Comparison of ENCODE assay signal across 19 cellular contexts in genomic region chr1:183584155-183584554, GRCh38. TPM values are rescaled to one million over a fixed set of nuclear protein-coding genes. Genes with fewer than 3 reads are reported as not detected.
DNase-seq lines count a peak whose midpoint lies in the region; ATAC-seq, FAIRE-seq and TF ChIP-seq lines count a peak whose summit lies in the region.
"Had no signal": no experiment of that assay in that cellular context is flagged by ENCODE, and none has a peak within 500 bp of the region (broad histone marks: within the 10 kb centered on the region; RNA-seq: fewer than 3 reads in every experiment).

No MANE protein-coding gene starts in this region.

- 71% methylated on average over 5 of the region's 5 CpGs; no CpG with 5 or more reads in 1 of the 2 experiments for WGBS in H1 (ENCODE audit: extremely low coverage in 1 of 2, insufficient coverage in 1 of 2, insufficient read length in 1 of 2, insufficient replicate concordance in 2 of 2, low coverage in 1 of 2, low lambda C conversion rate in 2 of 2, missing lambda C conversion rate in 1 of 2), 2 experiments
- 54 to 71% methylated on average over 5 of the region's 5 CpGs for WGBS in sigmoid colon, 2 donors

- peaks cover 98% of the 10 kb centered on the region for H3K79me2 ChIP-seq in OCI-LY3 (ENCODE audit: low read length)
- H3K79me2 ChIP-seq in H1 (ENCODE audit: control insufficient read depth in 1 of 2, insufficient read depth in 2 of 2, low read length in 2 of 2): no peaks in the 10 kb centered on the region

- H3K36me3 Mint-ChIP-seq in CD14-positive monocyte: peaks cover 67 to 91% of the 10 kb centered on the region in 2 donors

- H3K18ac ChIP-seq in H1 (ENCODE audit: extremely low read depth, low read length): no peak overlapping the region

- H2AFZ ChIP-seq in OCI-LY3 (ENCODE audit: low read depth, low read length) (no peak overlapping the region), H1 (ENCODE audit: low read length) (no peak overlapping the region)

- peak overlapping the region; percentile 40 for H3K27ac ChIP-seq in OCI-LY3 (ENCODE audit: low read length)
- no peak overlapping the region for H3K27ac ChIP-seq in H1 (ENCODE audit: low read depth, low read length)
- H3K27ac ChIP-seq in sigmoid colon: peak overlapping the region in 3 of 4 donors; percentile 22 to 75 (median 73)
- H3K27ac ChIP-seq: C4-2B, KMS-11, SJCRH30 had no signal

- no peaks in the 10 kb centered on the region for H3K27me3 ChIP-seq in OCI-LY3 (ENCODE audit: low read depth, low read length)
- H3K27me3 ChIP-seq in H1 (replicated peaks in 1 of 4; ENCODE audit: control insufficient read depth in 3 of 4, extremely low read depth in 1 of 4, insufficient read depth in 3 of 4, low read length in 3 of 4): no peaks in the 10 kb centered on the region
- no peaks in the 10 kb centered on the region for H3K27me3 ChIP-seq in sigmoid colon
- H3K27me3 ChIP-seq: SJCRH30 had no signal

- DNase-seq in CD14-positive monocyte (ENCODE audit: low spot score): no peak
- no peak for DNase-seq in H1 (ENCODE audit: low read depth in 1 of 2, low spot score in 2 of 2)
- DNase-seq in sigmoid colon: no peak
- no peak for DNase-seq in head of caudate nucleus
- DNase-seq in stimulated activated CD4-positive, alpha-beta T cell treated with anti-CD3 and anti-CD28 coated beads, Interleukin-2, amount 100 ng/mL, for 48 hours: no peak
- no peak for DNase-seq in kidney glomerular epithelial cell (lab: John Stamatoyannopoulos, UW)
- DNase-seq: DMS79 treated with DMSO at 0.1 percent for 48 hours, NCI-H1048, NCI-H1436, NCI-H1930, NCI-H226, NCI-H524, NCI-H82, SJCRH30 had no signal

- TF ChIP-seq EP300 in H1 (IDR thresholded peaks at IDR 0.05; ENCODE audit: borderline replicate concordance in 1 of 2, low read depth in 2 of 2, low read length in 2 of 2) (no peak), sigmoid colon (IDR thresholded peaks at IDR 0.05) (no peak)

- intact Hi-C loops in CD14-positive monocyte (cut with micrococcal nuclease): loop anchor here (5.0 kb wide), 2 partner anchors 43 to 48 kb away; no protein-coding TSS in a partner anchor
- intact Hi-C loops in sigmoid colon (cut with DNase I): no loop called here
- intact Hi-C loops in head of caudate nucleus (cut with DNase I): no loop called here

- H2BK5ac ChIP-seq in H1 (ENCODE audit: low read depth, low read length): no peak overlapping the region

- H2AK5ac ChIP-seq in H1 (ENCODE audit: low read depth, low read length): no peak overlapping the region

- no peak for FAIRE-seq in H1 (lab: Jason Lieb, UNC)

- CTCF ChIA-PET in H1 (lab: Charles Lee; ENCODE audit: partially characterized antibody): no interaction called here

- H2BK20ac ChIP-seq in H1 (ENCODE audit: low read length): no peak overlapping the region

- peak overlapping the region; percentile 96 to 99 (median 97) for H3K27ac Mint-ChIP-seq in CD14-positive monocyte

- H3K4ac ChIP-seq in H1 (replicated peaks; ENCODE audit: insufficient read length, low read depth, low read length): no peak overlapping the region

- H3K4me3 ChIP-seq in OCI-LY3 (ENCODE audit: low read length) (no peak overlapping the region), H1 (ENCODE audit: extremely low read depth in 1 of 4, insufficient read depth in 2 of 4, low read depth in 3 of 4, low read length in 4 of 4) (no peak overlapping the region), sigmoid colon (no peak overlapping the region)
- H3K4me3 ChIP-seq: HAP-1, SJCRH30 had no signal

- no peak overlapping the region for H3K56ac ChIP-seq in H1 (replicated peaks; ENCODE audit: insufficient read length, low read depth, low read length)

- H3K27me3 Mint-ChIP-seq in CD14-positive monocyte (ENCODE audit: low read depth in 3 of 3): no peaks in the 10 kb centered on the region

- H3K9me3 Mint-ChIP-seq in CD14-positive monocyte: peaks cover 0 to 1% (median 0%) of the 10 kb centered on the region in 7 donors

- peaks cover 79% of the 10 kb centered on the region for H3K4me1 Mint-ChIP-seq in CD14-positive monocyte

- H3K23me2 ChIP-seq in H1 (ENCODE audit: low read depth, low read length): no peaks in the 10 kb centered on the region

- no peak overlapping the region for H4K8ac ChIP-seq in H1 (ENCODE audit: extremely low read depth, insufficient read depth, low read length)

- POLR2A ChIA-PET in H1 (lab: Charles Lee; ENCODE audit: partially characterized antibody): no interaction called here

- no peak overlapping the region for H4K5ac ChIP-seq in H1 (ENCODE audit: insufficient read length, low read depth, low read length)

- H2BK12ac ChIP-seq in H1 (ENCODE audit: low read depth, low read length): no peak overlapping the region

- no peak overlapping the region for H2BK15ac ChIP-seq in H1 (ENCODE audit: low read length)

- ATAC-seq in GM19455 (IDR thresholded peaks at IDR 0.05; ENCODE audit: unreplicated experiment): no peak

- no peak for TF ChIP-seq POLR2A in H1 (IDR thresholded peaks at IDR 0.05; ENCODE audit: control extremely low read depth in 1 of 2, low read depth in 2 of 2, low read length in 2 of 2)
- no peak for TF ChIP-seq POLR2A in sigmoid colon (IDR thresholded peaks at IDR 0.05)

- H4K91ac ChIP-seq in H1 (replicated peaks; ENCODE audit: insufficient read length, low read length): no peak overlapping the region

- no peak for TF ChIP-seq RAD21 in H1 (IDR thresholded peaks at IDR 0.05 in 1 of 2, conservative IDR thresholded peaks at IDR 0.05 in 1 of 2; ENCODE audit: low read depth in 2 of 2, low read length in 2 of 2)

- peaks cover 70% of the 10 kb centered on the region for H3K4me1 ChIP-seq in OCI-LY3 (ENCODE audit: low read length)
- H3K4me1 ChIP-seq in H1 (replicated peaks in 1 of 4; ENCODE audit: control insufficient read depth in 3 of 4, insufficient read depth in 4 of 4, low read length in 3 of 4): peaks cover 0 to 13% (median 6%) of the 10 kb centered on the region in 4 experiments; a peak in 5 of 7 replicates
- peaks cover 0 to 27% (median 17%) of the 10 kb centered on the region in 4 donors for H3K4me1 ChIP-seq in sigmoid colon
- H3K4me1 ChIP-seq: HAP-1, SJCRH30 had no signal

- H3K9me3 ChIP-seq in OCI-LY3 (ENCODE audit: insufficient read depth, low read length) (no peaks in the 10 kb centered on the region), H1 (ENCODE audit: insufficient read depth in 2 of 2, low read depth in 1 of 2, low read length in 1 of 2) (no peaks in the 10 kb centered on the region), sigmoid colon (no peaks in the 10 kb centered on the region)
- H3K9me3 ChIP-seq: HAP-1, SJCRH30 had no signal

- no peak overlapping the region for H3K23ac ChIP-seq in H1 (ENCODE audit: insufficient read length)

- TF ChIP-seq CTCF in CD14-positive monocyte (IDR thresholded peaks at IDR 0.05) (no peak), OCI-LY3 (IDR thresholded peaks at IDR 0.05; ENCODE audit: low read depth, low read length) (no peak), H1 (IDR thresholded peaks at IDR 0.05; ENCODE audit: control extremely low read depth in 1 of 3, insufficient read depth in 1 of 3, low read depth in 1 of 3, low read length in 3 of 3) (no peak), sigmoid colon (IDR thresholded peaks at IDR 0.05) (no peak)

- peaks cover 71% of the 10 kb centered on the region for H3K36me3 ChIP-seq in OCI-LY3 (replicated peaks; ENCODE audit: low read depth, low read length)
- no peaks in the 10 kb centered on the region for H3K36me3 ChIP-seq in H1 (ENCODE audit: control insufficient read depth in 2 of 4, insufficient read depth in 4 of 4, low read length in 3 of 4)
- no peaks in the 10 kb centered on the region for H3K36me3 ChIP-seq in sigmoid colon
- H3K36me3 ChIP-seq: HAP-1, SJCRH30 had no signal

- H3K4me2 ChIP-seq in OCI-LY3 (ENCODE audit: low read length) (no peak overlapping the region; the same call in 1 of the 2 replicates), H1 (ENCODE audit: insufficient read depth in 1 of 2, low read depth in 2 of 2, low read length in 2 of 2) (no peak overlapping the region)
- H3K4me2 ChIP-seq: KMS-11 had no signal

- H3K14ac ChIP-seq in H1 (ENCODE audit: insufficient read length): no peak overlapping the region

- H4K20me1 ChIP-seq in OCI-LY3 (ENCODE audit: insufficient read depth, low read length) (peaks cover 67% of the 10 kb centered on the region), H1 (replicated peaks in 1 of 2; ENCODE audit: control insufficient read depth in 1 of 2, insufficient read depth in 2 of 2, low read length in 2 of 2) (no peaks in the 10 kb centered on the region)

- no peak overlapping the region for H3K9ac ChIP-seq in OCI-LY3 (ENCODE audit: low read length)
- H3K9ac ChIP-seq in H1 (replicated peaks in 1 of 4; ENCODE audit: extremely low read depth in 1 of 4, low read depth in 3 of 4, low read length in 3 of 4): no peak overlapping the region
- H3K9ac ChIP-seq: KMS-11 had no signal

- H2BK120ac ChIP-seq in H1 (replicated peaks; ENCODE audit: low read depth, low read length): no peak overlapping the region

- no peaks in the 10 kb centered on the region for H3K79me1 ChIP-seq in H1 (ENCODE audit: low read depth, low read length)

- H3K4me3 Mint-ChIP-seq in CD14-positive monocyte: peak overlapping the region in 1 of 2 donors; percentile 62

RNA-seq across cellular contexts. Expression of gene NCF2, which starts 6.1 kb away (rescaled TPM):
- 100 to 1,000 TPM; 557 to 697 TPM for polyA plus RNA-seq in CD14-positive monocyte
- not detected in 2 replicates for total RNA-seq in H1 (2021; fragmentation: NEBNext Ultra II Directional; extraction: Animal tissue kit (Norgen Biotek cat#: 25700))
- 0.03 TPM in 1 of 2 replicates, not detected in the other for polyA plus RNA-seq in H1 (2011; rRNA removed)
- 0.10 TPM for polyA plus RNA-seq in H1 (2011; cell fraction: cytosol; rRNA removed)
- not detected for polyA plus RNA-seq in H1 (2011; cell fraction: nucleus; rRNA removed)
- not detected in 4 replicates for polyA plus RNA-seq in H1 (2012, experiment 1 of 2)
- not detected for polyA plus RNA-seq in H1 (2012, experiment 2 of 2)
- 0.20 TPM for polyA plus RNA-seq in H1 (2013, experiment 1 of 2)
- polyA plus RNA-seq in H1 (2013, experiment 2 of 2): 0.06 TPM
- 0.07 TPM in 1 of 2 replicates, not detected in the other for polyA minus RNA-seq in H1 (2011; rRNA and poly(A)+ RNA removed)
- polyA minus RNA-seq in H1 (2011; cell fraction: cytosol; rRNA and poly(A)+ RNA removed): not detected
- not detected for polyA minus RNA-seq in H1 (2011; cell fraction: nucleus; rRNA and poly(A)+ RNA removed)
- 10 to 100 TPM in 3 of 4 donors, 1 to 10 TPM in 1; 5.0 to 16.3 (median 12.5) TPM for total RNA-seq in sigmoid colon
- polyA plus RNA-seq in sigmoid colon: 1 to 10 TPM; 6.0 to 9.2 (median 7.0) TPM

RNA-seq across cellular contexts. Expression of gene ARPC5, which starts 51.4 kb away (rescaled TPM):
- polyA plus RNA-seq in CD14-positive monocyte: 1,000 to 10,000 TPM; 1,064 to 1,089 TPM
- 58.9 and 60.8 TPM in 2 replicates for total RNA-seq in H1 (2021; fragmentation: NEBNext Ultra II Directional; extraction: Animal tissue kit (Norgen Biotek cat#: 25700))
- polyA plus RNA-seq in H1 (2011; rRNA removed): 15.1 and 24.0 TPM in 2 replicates
- polyA plus RNA-seq in H1 (2011; cell fraction: cytosol; rRNA removed): 35.4 TPM
- 10.3 TPM for polyA plus RNA-seq in H1 (2011; cell fraction: nucleus; rRNA removed)
- 59.1 to 87.7 TPM (median 68.2 TPM) in 4 replicates for polyA plus RNA-seq in H1 (2012, experiment 1 of 2)
- polyA plus RNA-seq in H1 (2012, experiment 2 of 2): 12.6 TPM
- 52.8 TPM for polyA plus RNA-seq in H1 (2013, experiment 1 of 2)
- 53.5 TPM for polyA plus RNA-seq in H1 (2013, experiment 2 of 2)
- polyA minus RNA-seq in H1 (2011; rRNA and poly(A)+ RNA removed): 14.8 and 17.4 TPM in 2 replicates
- polyA minus RNA-seq in H1 (2011; cell fraction: cytosol; rRNA and poly(A)+ RNA removed): 39.9 TPM
- polyA minus RNA-seq in H1 (2011; cell fraction: nucleus; rRNA and poly(A)+ RNA removed): 12.0 TPM
- 10 to 100 TPM; 57.3 to 95.6 (median 90.1) TPM for total RNA-seq in sigmoid colon
- 100 to 1,000 TPM; 161 to 278 (median 175) TPM for polyA plus RNA-seq in sigmoid colon

Comparison
In these comparisons a context has a peak if more than half of its experiments do, and no peak if none do; other contexts are left out.
1. RNA of gene NCF2, which starts 6.1 kb away (polyA plus RNA-seq): 557 to 697 TPM in CD14-positive monocyte; 6.0 to 9.2 TPM in sigmoid colon and 0.03 to 0.20 TPM in H1; every median in the first group is over 10 times any median in the second.
2. intact Hi-C loops: an anchor here in CD14-positive monocyte (5.0 kb wide); none called in sigmoid colon and head of caudate nucleus.